In genomic region chr19:11346104-11346940, GRCh38 we compare ENCODE assay signal across 8 cellular contexts. TPM values are rescaled to one million over a fixed set of nuclear protein-coding genes. Genes with fewer than 3 reads are reported as not detected.
DNase-seq lines count a peak whose midpoint lies in the region; ATAC-seq and TF ChIP-seq lines count a peak whose summit lies in the region.

Gene CCDC159 (plus strand): TSS chr19:11346519. CDS start chr19:11346607, 88 bp downstream.
Gene TMEM205 (minus strand): TSS chr19:11346268. CDS start chr19:11345619, 649 bp downstream.

- no peaks in the 10 kb centered on the region for H3K27me3 ChIP-seq in lung (ENCODE audit: control insufficient read depth, insufficient read depth)

- DNase-seq in COLO668 (lab: John Stamatoyannopoulos, UW; ENCODE audit: unreplicated experiment) = peak; percentile 98
- DNase-seq in HS-27A (ENCODE audit: low read depth) = peak; percentile 98
- DNase-seq in NK-92 (lab: John Stamatoyannopoulos, UW; ENCODE audit: unreplicated experiment) = peak; percentile 97
- peak; percentile 97 for DNase-seq in activated CD8-positive, alpha-beta memory T cell treated with anti-CD3 and anti-CD28 coated beads for 24 hours
- peak; percentile 97 for DNase-seq in effector CD8-positive, alpha-beta T cell (lab: John Stamatoyannopoulos, UW)
- DNase-seq in lung (ENCODE audit: low spot score) = peak; percentile 100
- DNase-seq in stimulated activated CD4-positive, alpha-beta T cell treated with anti-CD3 and anti-CD28 coated beads, TNF-alpha, amount 100 ng/mL, for 4 hours (ENCODE audit: low read depth in 3 of 3) = peak; percentile 88 to 98 (median 98)

- peak within 1 kb of the TSS; percentile 55 to 85 for H3K27ac ChIP-seq in lung (ENCODE audit: low read depth in 1 of 2, low read length in 1 of 2)

- peak within 1 kb of the TSS; percentile 83 for H3K4me3 ChIP-seq in lung

- H3K9me3 ChIP-seq in lung (ENCODE audit: control insufficient read depth in 2 of 2, insufficient read depth in 1 of 2, low read length in 1 of 2) = peaks cover 0 to 5% of the 10 kb centered on the region in 2 donors

- WGBS in lung, 2 donors = 0 to 1% methylated on average over 50 of the region's 50 CpGs

- ATAC-seq in GM19467 (IDR thresholded peaks at IDR 0.05; ENCODE audit: unreplicated experiment) (peak; percentile 87), lung (ENCODE audit: insufficient read depth, low FRiP score) (peak; percentile 95)

- H3K36me3 ChIP-seq in lung (ENCODE audit: control insufficient read depth in 2 of 2, insufficient read depth in 2 of 2, low read length in 2 of 2) = peaks cover 0 to 3% of the 10 kb centered on the region in 2 donors

- peaks cover 5 to 8% of the 10 kb centered on the region in 2 donors for H3K4me1 ChIP-seq in lung (ENCODE audit: control insufficient read depth in 2 of 2, insufficient read depth in 2 of 2, low read length in 2 of 2)

- TF ChIP-seq CTCF in lung (IDR thresholded peaks at IDR 0.05; ENCODE audit: control extremely low read depth, extremely low read depth) = no peak

RNA-seq across cellular contexts. Expression of gene CCDC159, which starts in this region (rescaled TPM):
- total RNA-seq in lung = 10 to 100 TPM; 25.8 to 26.5 TPM
- 10 to 100 TPM; 40.9 to 55.2 TPM for polyA plus RNA-seq in lung

RNA-seq across cellular contexts. Expression of gene TMEM205, which starts in this region (rescaled TPM):
- 100 to 1,000 TPM; 101 to 125 TPM for total RNA-seq in lung
- 100 to 1,000 TPM; 129 to 166 TPM for polyA plus RNA-seq in lung

Comparison
In these comparisons a context has a peak if more than half of its experiments do, and no peak if none do; other contexts are left out.
1. Peak in every context shown above with its lines: DNase-seq, ATAC-seq, H3K4me3 ChIP-seq and H3K27ac ChIP-seq.